Comparison of ENCODE assay signal across 30 cellular contexts in the genomic region with DNA sequence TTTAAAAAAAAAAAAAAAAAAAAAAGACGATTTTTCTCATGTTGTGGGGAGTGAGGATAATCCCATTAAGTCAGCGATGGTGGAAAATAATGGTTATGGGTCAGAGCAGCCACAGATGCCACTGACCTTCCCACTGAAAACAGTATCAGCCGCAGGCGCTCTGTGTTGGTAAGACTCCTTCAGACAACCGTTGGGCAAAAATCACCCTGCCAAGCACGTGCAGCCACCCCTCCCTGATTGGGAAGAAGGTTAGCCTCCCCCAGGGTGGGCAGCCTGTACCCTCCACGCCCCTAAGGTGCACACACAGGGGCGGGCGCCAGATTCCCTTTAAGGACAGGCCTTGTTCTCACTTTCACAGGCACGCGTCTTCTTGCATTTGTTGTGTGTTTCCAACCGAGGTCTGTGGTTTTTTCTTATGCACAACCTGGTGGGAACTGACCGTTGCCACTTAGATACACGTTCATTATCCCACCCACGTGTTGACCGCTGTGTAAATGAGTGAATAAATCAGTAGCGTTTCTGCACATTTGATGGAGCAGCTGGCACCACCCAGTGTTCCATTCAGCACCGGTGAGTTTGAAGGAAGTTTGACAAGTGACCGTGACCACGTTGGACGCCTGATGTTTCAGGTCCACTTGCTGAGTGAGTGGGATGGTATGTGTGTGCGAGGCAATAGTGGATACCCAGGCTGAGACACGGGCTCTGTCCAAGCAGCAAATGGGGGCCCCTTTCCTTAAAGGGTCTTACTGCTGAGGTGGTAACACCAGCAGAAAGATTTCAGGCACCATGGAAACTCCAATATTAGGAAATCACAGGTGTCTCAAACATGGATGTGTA.
"Had no signal": no experiment of that assay in that cellular context is flagged by ENCODE, and none has a peak within 500 bp of the region (broad histone marks: within the 10 kb centered on the region; RNA-seq: fewer than 3 reads in every experiment).

No MANE protein-coding gene starts in this region.

- H3K27me3 ChIP-seq: ascending aorta, breast epithelium, esophagus muscularis mucosa, foreskin keratinocyte, gastrocnemius medialis had no signal

- DNase-seq: activated B cell treated with CpG ODN at 0.5 μM for 24 hours; activated CD4-positive, alpha-beta T cell treated with anti-CD3 and anti-CD28 coated beads for 48 hours; activated CD4-positive, alpha-beta T cell treated with anti-CD3 and anti-CD28 coated beads, Interleukin-2, amount 50 U/mL, for 1 hour; activated CD4-positive, alpha-beta T cell treated with anti-CD3 and anti-CD28 coated beads, Interleukin-2, amount 50 U/mL, for 48 hours; activated CD8-positive, alpha-beta memory T cell treated with anti-CD3 and anti-CD28 coated beads for 24 hours; activated CD8-positive, alpha-beta T cell treated with anti-CD3 and anti-CD28 coated beads for 36 hours; activated gamma-delta T cell; activated naive CD4-positive, alpha-beta T cell; activated naive CD4-positive, alpha-beta T cell treated with anti-CD3 and anti-CD28 coated beads, Interleukin-2, amount 10 ng/mL, durations not matched to agents 7 days and 5 days; activated naive CD8-positive, alpha-beta T cell treated with anti-CD3 and anti-CD28 coated beads, Interleukin-2, amount 10 ng/mL, durations not matched to agents 7 days and 5 days; activated T-cell treated with anti-CD3 and anti-CD28 coated beads, Interleukin-2, amount 50 U/mL, for 4 hours; caudate nucleus; cortex of kidney; dermis blood vessel endothelial cell; effector CD4-positive, alpha-beta T cell; effector memory CD8-positive, alpha-beta T cell; erythroblast; foreskin keratinocyte; gastrocnemius medialis; glutamatergic neuron; T-helper 1 cell; T-helper 17 cell; T1000; WERI-Rb-1 had no signal

- H3K27ac ChIP-seq: ascending aorta, breast epithelium, esophagus muscularis mucosa, foreskin keratinocyte, gastrocnemius medialis, WERI-Rb-1 had no signal

- H3K9me3 ChIP-seq: ascending aorta, breast epithelium, esophagus muscularis mucosa, gastrocnemius medialis had no signal

- ATAC-seq: activated CD4-positive, CD25-positive, alpha-beta regulatory T cell treated with anti-CD3 and anti-CD28 coated beads, Interleukin-2, amount 50 U/mL, for 24 hours; activated CD8-positive, alpha-beta T cell treated with anti-CD3 and anti-CD28 coated beads for 36 hours; activated naive CD4-positive, alpha-beta T cell treated with anti-CD3 and anti-CD28 coated beads, Interleukin-2, amount 50 U/mL, for 72 hours; activated T-cell treated with anti-CD3 and anti-CD28 coated beads, Interleukin-2, amount 50 U/mL, for 4 hours; activated T-helper 17 cell treated with anti-CD3 and anti-CD28 coated beads, Interleukin-2, amount 50 U/mL, for 72 hours; effector memory CD8-positive, alpha-beta T cell; foreskin keratinocyte; gastrocnemius medialis; T-helper 17 cell had no signal

- H3K4me3 ChIP-seq: ascending aorta, breast epithelium, esophagus muscularis mucosa, gastrocnemius medialis had no signal

- H3K36me3 ChIP-seq: breast epithelium, gastrocnemius medialis had no signal

- H3K4me1 ChIP-seq: ascending aorta, breast epithelium, esophagus muscularis mucosa, foreskin keratinocyte, gastrocnemius medialis had no signal
